ENCODE assay signal across 17 cellular contexts in the genomic region with DNA sequence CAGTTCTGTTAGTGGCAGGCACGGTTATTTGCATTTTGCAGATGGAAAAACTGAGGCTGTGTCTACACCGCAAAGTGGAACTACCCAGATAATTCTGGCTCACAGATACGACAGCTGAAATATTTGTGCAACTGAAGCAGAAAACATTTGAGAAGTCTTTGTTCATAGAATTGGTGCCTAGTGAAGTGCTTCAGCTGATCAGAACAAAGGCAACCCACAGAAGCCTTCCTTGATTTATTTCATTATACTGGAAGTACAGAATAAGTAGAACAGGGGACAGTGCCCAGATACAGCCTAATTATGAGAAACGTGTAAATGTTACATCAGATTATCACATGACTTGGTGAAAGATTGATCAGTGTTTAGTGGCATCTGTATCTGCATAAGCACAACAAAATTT.
A peak's percentile ranks its signal among the peaks of the same experiment; 100 is the strongest.
DNase-seq lines count a peak whose midpoint lies in the region; FAIRE-seq and TF ChIP-seq lines count a peak whose summit lies in the region.
"Had no signal": no experiment of that assay in that cellular context is flagged by ENCODE, and none has a peak within 500 bp of the region (broad histone marks: within the 10 kb centered on the region; RNA-seq: fewer than 3 reads in every experiment).

No MANE protein-coding gene starts in this region.

- DNase-seq in H54 (ENCODE audit: insufficient read length, low spot score) (no peak), dorsolateral prefrontal cortex (no peak), substantia nigra (lab: John Stamatoyannopoulos, UW) (no peak), small intestine (no peak), NK-92 (lab: John Stamatoyannopoulos, UW; ENCODE audit: unreplicated experiment) (no peak)
- DNase-seq in stimulated activated CD4-positive, alpha-beta T cell treated with anti-CD3 and anti-CD28 coated beads, Interleukin-1b, Interleukin-23, amount 100 ng/mL, for 48 hours: no peak
- DNase-seq: C1 segment of cervical spinal cord; Calu3; CD4-positive, alpha-beta memory T cell; COR-L47; DMS53; DMS79 treated with DMSO at 0.1 percent for 48 hours; GF-D8; GOT3; H7; HCEC 1CT had no signal

- H3K36me3 ChIP-seq in small intestine (ENCODE audit: control insufficient read depth in 2 of 2, insufficient read depth in 2 of 2, low read length in 2 of 2): peaks cover 0 to 11% of the 10 kb centered on the region in 2 donors

- no peaks in the 10 kb centered on the region for H3K9me3 ChIP-seq in small intestine (ENCODE audit: control insufficient read depth, low read depth)

- H3K27me3 ChIP-seq in dorsolateral prefrontal cortex (no peaks in the 10 kb centered on the region), small intestine (ENCODE audit: control insufficient read depth in 2 of 2, insufficient read depth in 2 of 2, low read length in 2 of 2) (no peaks in the 10 kb centered on the region)

- FAIRE-seq in H54 (lab: Jason Lieb, UNC) (peak; percentile 50), small intestine (lab: Jason Lieb, UNC) (no peak)
- FAIRE-seq: GM12891 had no signal

- 79 to 85% (median 82%) methylated on average over 4 of the region's 4 CpGs for WGBS in small intestine, 3 donors

- H3K27ac ChIP-seq in dorsolateral prefrontal cortex (peak overlapping the region in 47 of 59 donors; percentile 6 to 87 (median 68)), substantia nigra (ENCODE audit: low read depth, low read length, poor library complexity, severe bottlenecking) (peak overlapping the region; percentile 7), small intestine (ENCODE audit: low read depth in 1 of 2, low read length in 1 of 2) (no peak overlapping the region)

- no peak for TF ChIP-seq CTCF in dorsolateral prefrontal cortex (IDR thresholded peaks at IDR 0.05 in 54 of 56, conservative IDR thresholded peaks at IDR 0.05 in 2 of 56; ENCODE audit: low read depth in 1 of 56, partially characterized antibody in 56 of 56)

- H3K4me3 ChIP-seq in dorsolateral prefrontal cortex: no peak overlapping the region
- H3K4me3 ChIP-seq in small intestine (ENCODE audit: low read depth in 1 of 2, low read length in 2 of 2): no peak overlapping the region

- H3K4me1 ChIP-seq in small intestine (ENCODE audit: control insufficient read depth in 2 of 2, insufficient read depth in 1 of 2, low read depth in 1 of 2, low read length in 1 of 2): no peaks in the 10 kb centered on the region

- intact Hi-C loops in dorsolateral prefrontal cortex (cut with DNase I): loop anchor here (5.0 to 10.0 kb wide), 2 partner anchors 248 to 444 kb away; no protein-coding TSS in a partner anchor

- no peak for TF ChIP-seq POLR2A in H54 (IDR thresholded peaks at IDR 0.05; ENCODE audit: low read depth, low read length)

Comparison
In these comparisons a context has a peak if more than half of its experiments do, and no peak if none do; other contexts are left out.
1. H3K27ac ChIP-seq: peak in dorsolateral prefrontal cortex (47 of 59) and substantia nigra (single experiment); none in small intestine (0 of 2).